In the genomic region with DNA sequence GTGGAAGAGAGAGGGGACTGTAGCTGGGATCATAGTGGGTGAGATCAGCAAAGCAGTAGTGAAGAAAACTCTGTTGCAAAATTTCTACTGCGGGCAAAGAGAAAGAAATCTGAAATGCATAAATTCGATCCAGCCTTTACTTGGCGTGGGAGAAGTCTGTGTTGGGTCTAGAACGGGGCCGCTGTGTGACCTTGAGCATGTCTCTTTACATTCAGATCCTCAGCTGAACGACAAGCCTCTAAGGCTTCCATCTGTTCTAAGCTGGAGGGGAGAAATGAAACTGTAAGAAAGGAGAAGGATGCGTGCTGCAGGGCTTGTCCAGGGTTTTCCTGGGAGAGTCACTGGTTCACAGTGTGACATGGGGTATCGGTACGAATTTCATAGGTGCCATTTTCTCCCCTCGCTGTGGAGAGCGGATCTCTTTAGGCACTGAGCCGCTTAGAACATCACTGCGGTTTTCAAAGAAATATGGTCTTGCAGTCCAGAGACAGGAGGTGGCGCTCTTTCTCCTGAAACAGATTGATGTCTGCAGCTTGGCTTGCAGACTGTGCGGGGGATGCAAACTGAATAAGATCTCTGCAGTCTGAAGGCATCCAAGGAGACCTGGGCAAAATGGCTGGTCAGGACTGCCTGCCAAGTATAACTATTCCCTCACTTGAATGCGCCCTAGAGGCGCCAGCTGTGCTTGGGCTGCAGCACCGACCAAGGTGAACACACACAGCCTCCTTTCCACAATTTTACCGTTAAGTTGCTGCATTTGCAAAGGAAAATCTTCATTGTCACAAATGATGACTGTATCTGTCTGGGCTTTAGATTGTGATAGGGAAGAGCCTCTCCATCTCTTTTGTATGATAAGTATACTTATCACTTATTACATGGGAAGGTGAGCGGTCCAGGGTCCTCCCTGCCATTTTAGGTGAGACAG, we compare ENCODE assay signal across 8 cellular contexts.
DNase-seq lines count a peak whose midpoint lies in the region; ATAC-seq and TF ChIP-seq lines count a peak whose summit lies in the region.

No MANE protein-coding gene starts in this region.

- peak overlapping the region; percentile 86 for H2AFZ ChIP-seq in smooth muscle cell (ENCODE audit: low read depth)

- no peaks in the 10 kb centered on the region for H3K9me3 ChIP-seq in smooth muscle cell (replicated peaks; ENCODE audit: low read depth)

- H3K4me2 ChIP-seq in smooth muscle cell, result peak overlapping the region; percentile 78

- TF ChIP-seq CTCF in GM12865 (IDR thresholded peaks at IDR 0.05; ENCODE audit: insufficient read depth, low read depth, low read length, missing control alignments) (peak; percentile 81), smooth muscle cell (IDR thresholded peaks at IDR 0.05; ENCODE audit: borderline replicate concordance, insufficient read depth, poor library complexity, severe bottlenecking) (peak; percentile 87)

- no peaks in the 10 kb centered on the region for H3K27me3 ChIP-seq in smooth muscle cell (ENCODE audit: low read depth)

- no peaks in the 10 kb centered on the region for H4K20me1 ChIP-seq in smooth muscle cell (ENCODE audit: low read depth)

- DNase-seq in GM12865 (ENCODE audit: low read depth) (peak; percentile 89), NCI-H187 treated with DMSO at 0.1 percent for 48 hours (lab: John Stamatoyannopoulos, UW) (peak; percentile 47), T1000 (lab: John Stamatoyannopoulos, UW) (peak; percentile 49), astrocyte of the hippocampus (ENCODE audit: low read depth, low spot score) (peak; percentile 93), iPS DF 4.7 (ENCODE audit: extremely low read depth, low spot score) (peak; percentile 87), smooth muscle cell (lab: John Stamatoyannopoulos, UW; ENCODE audit: unreplicated experiment) (peak; percentile 28)

- H3K4me3 ChIP-seq in GM12865 (ENCODE audit: low read depth, low read length), result no peak overlapping the region
- peak overlapping the region; percentile 34 for H3K4me3 ChIP-seq in smooth muscle cell

- no peaks in the 10 kb centered on the region for H3K4me1 ChIP-seq in smooth muscle cell (ENCODE audit: low read depth)

- no peaks in the 10 kb centered on the region for H3K36me3 ChIP-seq in smooth muscle cell (ENCODE audit: low read depth)

- ATAC-seq in HG02759 (IDR thresholded peaks at IDR 0.05; ENCODE audit: unreplicated experiment), result peak; percentile 92
- no peak for ATAC-seq in HG03095 (IDR thresholded peaks at IDR 0.05; ENCODE audit: unreplicated experiment)

- 34% methylated on average over 20 of the region's 20 CpGs for WGBS in smooth muscle cell (ENCODE audit: low lambda C conversion rate)

- H3K27ac ChIP-seq in smooth muscle cell (ENCODE audit: low read depth), result no peak overlapping the region

- no peak overlapping the region for H3K9ac ChIP-seq in smooth muscle cell (ENCODE audit: low read depth)

- H3F3A ChIP-seq in smooth muscle cell (ENCODE audit: low read depth), result no peaks in the 10 kb centered on the region

- H3K79me2 ChIP-seq in smooth muscle cell (ENCODE audit: low read depth), result no peaks in the 10 kb centered on the region

Comparison
In these comparisons a context has a peak if more than half of its experiments do, and no peak if none do; other contexts are left out.
1. DNase-seq: peak in every context shown above with its lines; median percentile 93 in astrocyte of the hippocampus; 89 in GM12865; 87 in iPS DF 4.7; 49 in T1000; 47 in NCI-H187 treated with DMSO at 0.1 percent for 48 hours; 28 in smooth muscle cell.